1 cellular context compared by ENCODE assay signal in the genomic region with DNA sequence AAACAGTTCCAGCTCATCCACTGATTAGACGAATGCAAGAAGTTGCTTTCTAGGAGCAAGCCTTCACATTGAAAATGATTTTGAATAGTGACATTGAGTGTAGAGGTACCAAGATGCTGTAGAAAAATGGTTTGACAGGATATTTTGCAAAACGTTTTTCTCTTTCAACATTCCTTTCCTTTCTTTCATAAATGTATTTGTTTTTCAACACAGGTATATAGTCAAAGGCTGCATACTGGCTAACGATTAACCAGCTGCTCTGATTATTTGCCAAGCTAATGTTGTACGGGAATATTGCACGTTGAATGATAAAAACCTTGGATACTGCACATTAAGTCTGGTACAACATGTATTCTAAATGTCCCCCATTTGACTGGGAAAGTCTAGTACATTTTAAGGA.
A peak's percentile ranks its signal among the peaks of the same experiment; 100 is the strongest.
TF ChIP-seq lines count a peak whose summit lies in the region.

No MANE protein-coding gene starts in this region.

TF ChIP-seq in HepG2, 621 proteins besides CTCF, POLR2A, EP300 and RAD21 (continued from another document and continues in another):
- TF ChIP-seq, protein P1, sequence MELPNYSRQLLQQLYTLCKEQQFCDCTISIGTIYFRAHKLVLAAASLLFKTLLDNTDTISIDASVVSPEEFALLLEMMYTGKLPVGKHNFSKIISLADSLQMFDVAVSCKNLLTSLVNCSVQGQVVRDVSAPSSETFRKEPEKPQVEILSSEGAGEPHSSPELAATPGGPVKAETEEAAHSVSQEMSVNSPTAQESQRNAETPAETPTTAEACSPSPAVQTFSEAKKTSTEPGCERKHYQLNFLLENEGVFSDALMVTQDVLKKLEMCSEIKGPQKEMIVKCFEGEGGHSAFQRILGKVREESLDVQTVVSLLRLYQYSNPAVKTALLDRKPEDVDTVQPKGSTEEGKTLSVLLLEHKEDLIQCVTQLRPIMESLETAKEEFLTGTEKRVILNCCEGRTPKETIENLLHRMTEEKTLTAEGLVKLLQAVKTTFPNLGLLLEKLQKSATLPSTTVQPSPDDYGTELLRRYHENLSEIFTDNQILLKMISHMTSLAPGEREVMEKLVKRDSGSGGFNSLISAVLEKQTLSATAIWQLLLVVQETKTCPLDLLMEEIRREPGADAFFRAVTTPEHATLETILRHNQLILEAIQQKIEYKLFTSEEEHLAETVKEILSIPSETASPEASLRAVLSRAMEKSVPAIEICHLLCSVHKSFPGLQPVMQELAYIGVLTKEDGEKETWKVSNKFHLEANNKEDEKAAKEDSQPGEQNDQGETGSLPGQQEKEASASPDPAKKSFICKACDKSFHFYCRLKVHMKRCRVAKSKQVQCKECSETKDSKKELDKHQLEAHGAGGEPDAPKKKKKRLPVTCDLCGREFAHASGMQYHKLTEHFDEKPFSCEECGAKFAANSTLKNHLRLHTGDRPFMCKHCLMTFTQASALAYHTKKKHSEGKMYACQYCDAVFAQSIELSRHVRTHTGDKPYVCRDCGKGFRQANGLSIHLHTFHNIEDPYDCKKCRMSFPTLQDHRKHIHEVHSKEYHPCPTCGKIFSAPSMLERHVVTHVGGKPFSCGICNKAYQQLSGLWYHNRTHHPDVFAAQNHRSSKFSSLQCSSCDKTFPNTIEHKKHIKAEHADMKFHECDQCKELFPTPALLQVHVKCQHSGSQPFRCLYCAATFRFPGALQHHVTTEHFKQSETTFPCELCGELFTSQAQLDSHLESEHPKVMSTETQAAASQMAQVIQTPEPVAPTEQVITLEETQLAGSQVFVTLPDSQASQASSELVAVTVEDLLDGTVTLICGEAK (IDR thresholded peaks at IDR 0.05), result no peak
- TF ChIP-seq, protein P1 (CRISPR knock-in tag; IDR thresholded peaks at IDR 0.05), result no peak
- no peak for TF ChIP-seq NR2C2 (CRISPR knock-in tag; IDR thresholded peaks at IDR 0.05; ENCODE audit: borderline replicate concordance)
- no peak for TF ChIP-seq ARNT2 (CRISPR knock-in tag; IDR thresholded peaks at IDR 0.05; ENCODE audit: low read depth)
- TF ChIP-seq, protein P2, sequence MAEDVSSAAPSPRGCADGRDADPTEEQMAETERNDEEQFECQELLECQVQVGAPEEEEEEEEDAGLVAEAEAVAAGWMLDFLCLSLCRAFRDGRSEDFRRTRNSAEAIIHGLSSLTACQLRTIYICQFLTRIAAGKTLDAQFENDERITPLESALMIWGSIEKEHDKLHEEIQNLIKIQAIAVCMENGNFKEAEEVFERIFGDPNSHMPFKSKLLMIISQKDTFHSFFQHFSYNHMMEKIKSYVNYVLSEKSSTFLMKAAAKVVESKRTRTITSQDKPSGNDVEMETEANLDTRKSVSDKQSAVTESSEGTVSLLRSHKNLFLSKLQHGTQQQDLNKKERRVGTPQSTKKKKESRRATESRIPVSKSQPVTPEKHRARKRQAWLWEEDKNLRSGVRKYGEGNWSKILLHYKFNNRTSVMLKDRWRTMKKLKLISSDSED (CRISPR knock-in tag; IDR thresholded peaks at IDR 0.05), result no peak
- TF ChIP-seq SNAI1 (CRISPR knock-in tag; IDR thresholded peaks at IDR 0.05; ENCODE audit: borderline replicate concordance), result no peak
- TF ChIP-seq ZNF430 (CRISPR knock-in tag; IDR thresholded peaks at IDR 0.05), result no peak
- TF ChIP-seq ISL2 (CRISPR knock-in tag; IDR thresholded peaks at IDR 0.05), result peak; percentile 74
- TF ChIP-seq FIP1L1 (IDR thresholded peaks at IDR 0.05; ENCODE audit: borderline replicate concordance, insufficient read depth, low read depth, low read length), result no peak
- no peak for TF ChIP-seq HOXA9 (CRISPR knock-in tag; IDR thresholded peaks at IDR 0.05; ENCODE audit: borderline replicate concordance)
- peak in 1 of 2 experiments; percentile 46; a peak in 1 of 4 replicates for TF ChIP-seq KLF16 (CRISPR knock-in tag; IDR thresholded peaks at IDR 0.05)
- no peak for TF ChIP-seq AKAP8 (CRISPR knock-in tag; IDR thresholded peaks at IDR 0.05)
- TF ChIP-seq ZNF549 (CRISPR knock-in tag; IDR thresholded peaks at IDR 0.05), result no peak
- TF ChIP-seq, protein P3, sequence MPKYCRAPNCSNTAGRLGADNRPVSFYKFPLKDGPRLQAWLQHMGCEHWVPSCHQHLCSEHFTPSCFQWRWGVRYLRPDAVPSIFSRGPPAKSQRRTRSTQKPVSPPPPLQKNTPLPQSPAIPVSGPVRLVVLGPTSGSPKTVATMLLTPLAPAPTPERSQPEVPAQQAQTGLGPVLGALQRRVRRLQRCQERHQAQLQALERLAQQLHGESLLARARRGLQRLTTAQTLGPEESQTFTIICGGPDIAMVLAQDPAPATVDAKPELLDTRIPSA (CRISPR knock-in tag; IDR thresholded peaks at IDR 0.05; ENCODE audit: borderline replicate concordance), result no peak
- TF ChIP-seq FOXP4 (CRISPR knock-in tag; IDR thresholded peaks at IDR 0.05), result peak; percentile 73
- TF ChIP-seq, protein P4, sequence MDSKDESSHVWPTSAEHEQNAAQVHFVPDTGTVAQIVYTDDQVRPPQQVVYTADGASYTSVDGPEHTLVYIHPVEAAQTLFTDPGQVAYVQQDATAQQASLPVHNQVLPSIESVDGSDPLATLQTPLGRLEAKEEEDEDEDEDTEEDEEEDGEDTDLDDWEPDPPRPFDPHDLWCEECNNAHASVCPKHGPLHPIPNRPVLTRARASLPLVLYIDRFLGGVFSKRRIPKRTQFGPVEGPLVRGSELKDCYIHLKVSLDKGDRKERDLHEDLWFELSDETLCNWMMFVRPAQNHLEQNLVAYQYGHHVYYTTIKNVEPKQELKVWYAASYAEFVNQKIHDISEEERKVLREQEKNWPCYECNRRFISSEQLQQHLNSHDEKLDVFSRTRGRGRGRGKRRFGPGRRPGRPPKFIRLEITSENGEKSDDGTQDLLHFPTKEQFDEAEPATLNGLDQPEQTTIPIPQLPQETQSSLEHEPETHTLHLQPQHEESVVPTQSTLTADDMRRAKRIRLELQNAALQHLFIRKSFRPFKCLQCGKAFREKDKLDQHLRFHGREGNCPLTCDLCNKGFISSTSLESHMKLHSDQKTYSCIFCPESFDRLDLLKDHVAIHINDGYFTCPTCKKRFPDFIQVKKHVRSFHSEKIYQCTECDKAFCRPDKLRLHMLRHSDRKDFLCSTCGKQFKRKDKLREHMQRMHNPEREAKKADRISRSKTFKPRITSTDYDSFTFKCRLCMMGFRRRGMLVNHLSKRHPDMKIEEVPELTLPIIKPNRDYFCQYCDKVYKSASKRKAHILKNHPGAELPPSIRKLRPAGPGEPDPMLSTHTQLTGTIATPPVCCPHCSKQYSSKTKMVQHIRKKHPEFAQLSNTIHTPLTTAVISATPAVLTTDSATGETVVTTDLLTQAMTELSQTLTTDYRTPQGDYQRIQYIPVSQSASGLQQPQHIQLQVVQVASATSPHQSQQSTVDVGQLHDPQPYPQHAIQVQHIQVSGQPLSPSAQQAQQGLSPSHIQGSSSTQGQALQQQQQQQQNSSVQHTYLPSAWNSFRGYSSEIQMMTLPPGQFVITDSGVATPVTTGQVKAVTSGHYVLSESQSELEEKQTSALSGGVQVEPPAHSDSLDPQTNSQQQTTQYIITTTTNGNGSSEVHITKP (CRISPR knock-in tag; IDR thresholded peaks at IDR 0.05; ENCODE audit: low read depth), result no peak
- TF ChIP-seq, protein P5, sequence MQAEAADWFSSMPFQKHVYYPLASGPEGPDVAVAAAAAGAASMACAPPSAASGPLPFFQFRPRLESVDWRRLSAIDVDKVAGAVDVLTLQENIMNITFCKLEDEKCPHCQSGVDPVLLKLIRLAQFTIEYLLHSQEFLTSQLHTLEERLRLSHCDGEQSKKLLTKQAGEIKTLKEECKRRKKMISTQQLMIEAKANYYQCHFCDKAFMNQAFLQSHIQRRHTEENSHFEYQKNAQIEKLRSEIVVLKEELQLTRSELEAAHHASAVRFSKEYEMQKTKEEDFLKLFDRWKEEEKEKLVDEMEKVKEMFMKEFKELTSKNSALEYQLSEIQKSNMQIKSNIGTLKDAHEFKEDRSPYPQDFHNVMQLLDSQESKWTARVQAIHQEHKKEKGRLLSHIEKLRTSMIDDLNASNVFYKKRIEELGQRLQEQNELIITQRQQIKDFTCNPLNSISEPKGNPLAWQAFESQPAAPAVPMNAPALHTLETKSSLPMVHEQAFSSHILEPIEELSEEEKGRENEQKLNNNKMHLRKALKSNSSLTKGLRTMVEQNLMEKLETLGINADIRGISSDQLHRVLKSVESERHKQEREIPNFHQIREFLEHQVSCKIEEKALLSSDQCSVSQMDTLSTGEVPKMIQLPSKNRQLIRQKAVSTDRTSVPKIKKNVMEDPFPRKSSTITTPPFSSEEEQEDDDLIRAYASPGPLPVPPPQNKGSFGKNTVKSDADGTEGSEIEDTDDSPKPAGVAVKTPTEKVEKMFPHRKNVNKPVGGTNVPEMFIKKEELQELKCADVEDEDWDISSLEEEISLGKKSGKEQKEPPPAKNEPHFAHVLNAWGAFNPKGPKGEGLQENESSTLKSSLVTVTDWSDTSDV (CRISPR knock-in tag; IDR thresholded peaks at IDR 0.05), result no peak
- no peak for TF ChIP-seq FOXO1 (CRISPR knock-in tag; IDR thresholded peaks at IDR 0.05)
- no peak for TF ChIP-seq NFE2 (CRISPR knock-in tag; IDR thresholded peaks at IDR 0.05)
- TF ChIP-seq NR2F2 (IDR thresholded peaks at IDR 0.05; ENCODE audit: borderline replicate concordance, low read depth), result no peak
- no peak for TF ChIP-seq NFYC (CRISPR knock-in tag; IDR thresholded peaks at IDR 0.05)
- no peak for TF ChIP-seq ZNF124 (CRISPR knock-in tag; IDR thresholded peaks at IDR 0.05)
- TF ChIP-seq, protein P6, sequence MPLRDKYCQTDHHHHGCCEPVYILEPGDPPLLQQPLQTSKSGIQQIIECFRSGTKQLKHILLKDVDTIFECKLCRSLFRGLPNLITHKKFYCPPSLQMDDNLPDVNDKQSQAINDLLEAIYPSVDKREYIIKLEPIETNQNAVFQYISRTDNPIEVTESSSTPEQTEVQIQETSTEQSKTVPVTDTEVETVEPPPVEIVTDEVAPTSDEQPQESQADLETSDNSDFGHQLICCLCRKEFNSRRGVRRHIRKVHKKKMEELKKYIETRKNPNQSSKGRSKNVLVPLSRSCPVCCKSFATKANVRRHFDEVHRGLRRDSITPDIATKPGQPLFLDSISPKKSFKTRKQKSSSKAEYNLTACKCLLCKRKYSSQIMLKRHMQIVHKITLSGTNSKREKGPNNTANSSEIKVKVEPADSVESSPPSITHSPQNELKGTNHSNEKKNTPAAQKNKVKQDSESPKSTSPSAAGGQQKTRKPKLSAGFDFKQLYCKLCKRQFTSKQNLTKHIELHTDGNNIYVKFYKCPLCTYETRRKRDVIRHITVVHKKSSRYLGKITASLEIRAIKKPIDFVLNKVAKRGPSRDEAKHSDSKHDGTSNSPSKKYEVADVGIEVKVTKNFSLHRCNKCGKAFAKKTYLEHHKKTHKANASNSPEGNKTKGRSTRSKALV (CRISPR knock-in tag; IDR thresholded peaks at IDR 0.05), result no peak
- no peak for TF ChIP-seq FOXA1 (IDR thresholded peaks at IDR 0.05)
- TF ChIP-seq FOXA1 (CRISPR knock-in tag; IDR thresholded peaks at IDR 0.05), result peak; percentile 68; the same call in 1 of the 2 replicates
- no peak for TF ChIP-seq ZNF3 (CRISPR knock-in tag; IDR thresholded peaks at IDR 0.05)
- no peak for TF ChIP-seq PCBP2 (optimal IDR thresholded peaks at IDR 0.05; ENCODE audit: low read depth, low read length, poor library complexity, severe bottlenecking)
- TF ChIP-seq ZFP91 (CRISPR knock-in tag; IDR thresholded peaks at IDR 0.05; ENCODE audit: borderline replicate concordance), result no peak
- no peak for TF ChIP-seq ZNF724P (CRISPR knock-in tag; IDR thresholded peaks at IDR 0.05; ENCODE audit: borderline replicate concordance)
- peak; percentile 25; the same call in 1 of the 2 replicates for TF ChIP-seq SNAPC2 (CRISPR knock-in tag; IDR thresholded peaks at IDR 0.05)
